In genomic region chr2:98488252-98488651, GRCh38 we compare ENCODE assay signal across 13 cellular contexts. TPM values are rescaled to one million over a fixed set of nuclear protein-coding genes. Genes with fewer than 3 reads are reported as not detected.
DNase-seq lines count a peak whose midpoint lies in the region; ATAC-seq and TF ChIP-seq lines count a peak whose summit lies in the region.
"Had no signal": no experiment of that assay in that cellular context is flagged by ENCODE, and none has a peak within 500 bp of the region (broad histone marks: within the 10 kb centered on the region; RNA-seq: fewer than 3 reads in every experiment).

No MANE protein-coding gene starts in this region.

- H3K9ac ChIP-seq in mammary epithelial cell (ENCODE audit: insufficient read depth, low read length): no peak overlapping the region

- TF ChIP-seq POLR2A in breast epithelium (IDR thresholded peaks at IDR 0.05): no peak

- BruUV-seq in mammary epithelial cell (replicated peaks; lab: Mats Ljungman, UMichigan): no TSS peak
- BruUV-seq in Panc1 (replicated peaks; lab: Mats Ljungman, UMichigan): no TSS peak

- H3K27ac ChIP-seq in breast epithelium (peak overlapping the region; percentile 21 to 87), mammary epithelial cell (ENCODE audit: insufficient read depth, low read depth, low read length) (no peak overlapping the region), Panc1 (ENCODE audit: low read length) (no peak overlapping the region)
- H3K27ac ChIP-seq: HL-60, SK-N-MC had no signal

- no peaks in the 10 kb centered on the region for H3K9me3 ChIP-seq in breast epithelium
- no peaks in the 10 kb centered on the region for H3K9me3 ChIP-seq in mammary epithelial cell (replicated peaks; ENCODE audit: insufficient read depth, low read length)
- H3K9me3 ChIP-seq in Panc1 (ENCODE audit: control insufficient read depth, insufficient read depth, low read depth, low read length): no peaks in the 10 kb centered on the region
- H3K9me3 ChIP-seq: uterus had no signal

- 100% methylated on average over 4 of the region's 4 CpGs for WGBS in mammary epithelial cell (ENCODE audit: low coverage, missing lambda C conversion rate)

- H4K20me1 ChIP-seq in mammary epithelial cell (ENCODE audit: insufficient read depth, low read length): no peaks in the 10 kb centered on the region

- no peak overlapping the region for H3K4me2 ChIP-seq in mammary epithelial cell (ENCODE audit: insufficient read depth, low read depth, low read length)

- H3K4me3 ChIP-seq in breast epithelium (no peak overlapping the region), mammary epithelial cell (replicated peaks in 1 of 3; ENCODE audit: insufficient read depth in 1 of 3, low read depth in 2 of 3, low read length in 3 of 3) (no peak overlapping the region), Panc1 (ENCODE audit: low read depth in 2 of 2, low read length in 2 of 2) (no peak overlapping the region)
- H3K4me3 ChIP-seq: SK-N-MC, skin epidermis, uterus had no signal

- dilution Hi-C loops in mammary epithelial cell (cut with HindIII; ENCODE audit: low sequenced_read_pairs): no loop called here

- no peak overlapping the region for H3K4me3 Mint-ChIP-seq in endothelial cell (ENCODE audit: unreplicated experiment)
- H3K4me3 Mint-ChIP-seq in stimulated activated naive B cell treated with anti-CD40 and anti-IgM and Interleukin-4, amounts not matched to agents 10 μg/mL and 1 μg/mL and 100 μg/mL, for 72 hours: no peak overlapping the region

- H3K4me1 ChIP-seq in breast epithelium (no peaks in the 10 kb centered on the region), mammary epithelial cell (ENCODE audit: insufficient read depth, low read length) (peaks cover 9% of the 10 kb centered on the region), Panc1 (ENCODE audit: control insufficient read depth, insufficient read depth, low read length) (no peaks in the 10 kb centered on the region)

- H3K79me2 ChIP-seq in mammary epithelial cell (ENCODE audit: insufficient read depth, low read length): peaks cover 42% of the 10 kb centered on the region

- no peaks in the 10 kb centered on the region for H3K36me3 Mint-ChIP-seq in endothelial cell (ENCODE audit: low read depth, unreplicated experiment)
- H3K36me3 Mint-ChIP-seq in stimulated activated naive B cell treated with anti-CD40 and anti-IgM and Interleukin-4, amounts not matched to agents 10 μg/mL and 1 μg/mL and 100 μg/mL, for 72 hours: peaks cover 2 to 10% of the 10 kb centered on the region in 2 donors

- no peaks in the 10 kb centered on the region for H3K9me3 Mint-ChIP-seq in endothelial cell (ENCODE audit: unreplicated experiment)
- H3K9me3 Mint-ChIP-seq in stimulated activated naive B cell treated with anti-CD40 and anti-IgM and Interleukin-4, amounts not matched to agents 10 μg/mL and 1 μg/mL and 100 μg/mL, for 72 hours: no peaks in the 10 kb centered on the region

- intact Hi-C loops in breast epithelium (cut with DNase I; ENCODE audit: low total_unique reads): no loop called here
- intact Hi-C loops in mammary epithelial cell (cut with micrococcal nuclease): no loop called here
- intact Hi-C loops in Panc1 (cut with micrococcal nuclease; ENCODE audit: unreplicated experiment): no loop called here

- CTCF ChIA-PET in mammary epithelial cell (lab: Charles Lee; ENCODE audit: low non-redundant PET): interaction anchor here (0.8 kb wide), 1 partner anchor 20 kb away, joined by 3 read pairs; no protein-coding TSS in a partner anchor
- CTCF ChIA-PET in Panc1 (lab: Charles Lee): no interaction called here

- POLR2A ChIA-PET in Panc1 (lab: Charles Lee): no interaction called here

- peaks cover 3% of the 10 kb centered on the region for H3K27me3 Mint-ChIP-seq in endothelial cell (ENCODE audit: unreplicated experiment)
- no peaks in the 10 kb centered on the region for H3K27me3 Mint-ChIP-seq in stimulated activated naive B cell treated with anti-CD40 and anti-IgM and Interleukin-4, amounts not matched to agents 10 μg/mL and 1 μg/mL and 100 μg/mL, for 72 hours

- no peak overlapping the region for H3K27ac Mint-ChIP-seq in endothelial cell (ENCODE audit: unreplicated experiment)
- H3K27ac Mint-ChIP-seq in stimulated activated naive B cell treated with anti-CD40 and anti-IgM and Interleukin-4, amounts not matched to agents 10 μg/mL and 1 μg/mL and 100 μg/mL, for 72 hours: peak overlapping the region; percentile 9

- H3K36me3 ChIP-seq in breast epithelium: no peaks in the 10 kb centered on the region
- H3K36me3 ChIP-seq in mammary epithelial cell (ENCODE audit: insufficient read depth, low read length): no peaks in the 10 kb centered on the region
- H3K36me3 ChIP-seq in Panc1 (ENCODE audit: control insufficient read depth, insufficient read depth, low read length): no peaks in the 10 kb centered on the region
- H3K36me3 ChIP-seq: uterus had no signal

- in situ Hi-C loops in mammary epithelial cell (cut with MboI; ENCODE audit: low sequenced_read_pairs in 2 of 2): no loop called here
- in situ Hi-C loops in Panc1 (cut with HindIII; ENCODE audit: low pct_unique_long_range_greater_than_20kb, low sequenced_read_pairs): no loop called here

- no peak overlapping the region for H2AFZ ChIP-seq in mammary epithelial cell (ENCODE audit: low read depth, low read length)

- peak in 1 of 3 donors; percentile 3 for TF ChIP-seq CTCF in breast epithelium (IDR thresholded peaks at IDR 0.05)
- no peak for TF ChIP-seq CTCF in mammary epithelial cell (conservative IDR thresholded peaks at IDR 0.05 in 1 of 2, IDR thresholded peaks at IDR 0.05 in 1 of 2; ENCODE audit: extremely low read depth in 1 of 2, insufficient read depth in 1 of 2, low read depth in 1 of 2, low read length in 2 of 2)
- peak; percentile 40 for TF ChIP-seq CTCF in Panc1 (IDR thresholded peaks at IDR 0.05)
- TF ChIP-seq CTCF in endothelial cell (IDR thresholded peaks at IDR 0.05; ENCODE audit: unreplicated experiment): peak; percentile 11

- no peak for DNase-seq in breast epithelium (ENCODE audit: low spot score in 2 of 2)
- no peak for DNase-seq in mammary epithelial cell
- no peak for DNase-seq in Panc1 (ENCODE audit: low read depth, low spot score)
- DNase-seq in endothelial cell (ENCODE audit: low spot score): no peak
- DNase-seq in stimulated activated naive B cell treated with anti-CD40 and anti-IgM and Interleukin-4, amounts not matched to agents 10 μg/mL and 1 μg/mL and 100 μg/mL, for 72 hours: no peak
- DNase-seq: NCI-H446 treated with DMSO at 0.1 percent for 48 hours, uterus had no signal

- H3K4me1 Mint-ChIP-seq in endothelial cell (ENCODE audit: unreplicated experiment): peaks cover 30% of the 10 kb centered on the region
- H3K4me1 Mint-ChIP-seq in stimulated activated naive B cell treated with anti-CD40 and anti-IgM and Interleukin-4, amounts not matched to agents 10 μg/mL and 1 μg/mL and 100 μg/mL, for 72 hours: peaks cover 45 to 51% of the 10 kb centered on the region in 2 donors

- ATAC-seq in Panc1 (no peak), HG03520 (IDR thresholded peaks at IDR 0.05; ENCODE audit: unreplicated experiment) (no peak), HG03565 (IDR thresholded peaks at IDR 0.05; ENCODE audit: unreplicated experiment) (no peak), GM19351 (IDR thresholded peaks at IDR 0.05; ENCODE audit: unreplicated experiment) (no peak)
- no peak for ATAC-seq in stimulated activated naive B cell treated with anti-CD40 and anti-IgM and Interleukin-4, amounts not matched to agents 10 μg/mL and 1 μg/mL and 100 μg/mL, for 72 hours (replicated peaks)

- H3K27me3 ChIP-seq in breast epithelium (no peaks in the 10 kb centered on the region), mammary epithelial cell (ENCODE audit: insufficient read depth, low read length) (no peaks in the 10 kb centered on the region), Panc1 (ENCODE audit: control insufficient read depth, insufficient read depth, low read length) (no peaks in the 10 kb centered on the region)
- H3K27me3 ChIP-seq: uterus had no signal

RNA-seq across cellular contexts. Expression of gene INPP4A, which starts 43.6 kb away (rescaled TPM):
- total RNA-seq in breast epithelium (10 to 100 TPM; 22.6 to 35.4 (median 25.8) TPM), mammary epithelial cell (10 to 100 TPM; 26.3 to 36.5 TPM), Panc1 (2021; ENCODE audit: unreplicated experiment) (22.9 TPM), endothelial cell (ENCODE audit: unreplicated experiment) (26.8 TPM)
- polyA plus RNA-seq in mammary epithelial cell: 10.1 TPM
- polyA minus RNA-seq in mammary epithelial cell: 25.8 TPM
- 17.6 TPM for polyA plus RNA-seq in Panc1 (2012; ENCODE audit: insufficient read length)

Comparison
In these comparisons a context has a peak if more than half of its experiments do, and no peak if none do; other contexts are left out.
1. H3K27ac ChIP-seq: peak in breast epithelium (2 of 2); none in mammary epithelial cell (single experiment) and Panc1 (single experiment).
2. CTCF ChIP-seq: peak in Panc1 (single experiment) and endothelial cell (single experiment); none in mammary epithelial cell (0 of 2).